ENCODE assay signal across 19 cellular contexts in the genomic region with DNA sequence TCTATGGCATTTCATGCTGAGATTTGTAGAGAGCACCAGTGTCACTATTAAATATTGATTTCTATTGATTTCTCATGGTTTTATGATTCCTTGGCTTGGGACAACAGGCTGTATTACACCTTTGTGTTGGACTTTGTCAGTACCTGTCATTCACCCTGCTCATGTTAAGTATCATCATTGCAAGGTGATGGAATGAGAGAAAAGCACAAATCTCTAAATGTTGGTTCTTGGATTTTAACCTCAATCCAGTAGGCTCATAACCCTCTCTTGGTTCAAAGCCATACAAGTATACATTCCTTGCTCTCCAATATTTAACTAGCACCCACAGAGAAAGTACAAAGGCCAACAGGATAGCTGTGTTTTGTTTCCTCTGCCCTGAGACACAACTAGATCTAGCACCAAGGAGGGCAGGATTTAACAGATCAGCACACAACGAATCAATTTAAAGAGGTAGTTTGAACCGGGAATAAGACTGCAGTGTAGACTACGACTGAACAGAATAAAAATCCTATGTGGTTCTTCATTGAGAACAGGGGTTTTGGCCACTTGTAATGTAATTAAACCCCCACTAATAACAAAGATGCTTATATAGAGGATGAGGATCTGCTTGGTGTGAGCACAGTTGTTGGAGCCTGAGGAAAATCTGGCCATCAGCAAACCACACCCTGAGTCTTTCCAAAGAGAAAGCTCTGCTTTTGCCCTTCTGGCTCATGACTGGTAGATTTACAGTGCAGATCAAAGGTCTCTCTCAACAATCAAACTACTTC.
A peak's percentile ranks its signal among the peaks of the same experiment; 100 is the strongest.
DNase-seq lines count a peak whose midpoint lies in the region; ATAC-seq, FAIRE-seq and TF ChIP-seq lines count a peak whose summit lies in the region.
"Had no signal": no experiment of that assay in that cellular context is flagged by ENCODE, and none has a peak within 500 bp of the region (broad histone marks: within the 10 kb centered on the region; RNA-seq: fewer than 3 reads in every experiment).

No MANE protein-coding gene starts in this region.

- H3K36me3 ChIP-seq in HepG2 (replicated peaks in 1 of 2; ENCODE audit: control insufficient read depth in 1 of 2, insufficient read depth in 2 of 2, low read length in 2 of 2) (no peaks in the 10 kb centered on the region), ovary (no peaks in the 10 kb centered on the region)

- peak in 1 of 2 experiments; percentile 76; a peak in 2 of 4 replicates for TF ChIP-seq EP300 in HepG2 (IDR thresholded peaks at IDR 0.05; ENCODE audit: low read depth in 2 of 2, low read length in 2 of 2)
- TF ChIP-seq EP300 in HepG2 (CRISPR knock-in tag; IDR thresholded peaks at IDR 0.05; ENCODE audit: borderline replicate concordance), result no peak; the same call in 1 of the 2 replicates
- no peak for TF ChIP-seq EP300 in ovary (IDR thresholded peaks at IDR 0.05)

- peak overlapping the region; percentile 63 for H3K27ac Mint-ChIP-seq in progenitor cell of endocrine pancreas
- H3K27ac Mint-ChIP-seq: CD4-positive, CD25-positive, alpha-beta regulatory T cell had no signal

- H3K9ac ChIP-seq in HepG2 (ENCODE audit: insufficient read depth, low read depth, low read length), result peak overlapping the region; percentile 63

- no peaks in the 10 kb centered on the region for H3K79me2 ChIP-seq in HepG2 (ENCODE audit: insufficient read depth, low read length)

- H3K27me3 ChIP-seq in HepG2 (ENCODE audit: control insufficient read depth in 1 of 2, insufficient read depth in 2 of 2, low read length in 2 of 2) (no peaks in the 10 kb centered on the region), ovary (no peaks in the 10 kb centered on the region)

- peak; percentile 99 for ATAC-seq in HepG2
- ATAC-seq in HG02678 (IDR thresholded peaks at IDR 0.05; ENCODE audit: unreplicated experiment), result no peak
- ATAC-seq: HCT116, Panc1 had no signal

- in situ Hi-C loops in Caki2 (cut with HindIII; ENCODE audit: low pct_unique_long_range_greater_than_20kb, low sequenced_read_pairs), result no loop called here
- in situ Hi-C loops in HepG2 (cut with HindIII; ENCODE audit: extremely low pct_ligation_motif_present, low pct_unique_long_range_greater_than_20kb), result no loop called here

- H3K9me3 Mint-ChIP-seq in progenitor cell of endocrine pancreas (ENCODE audit: low read depth), result peaks cover 3% of the 10 kb centered on the region

- H3K4me3 Mint-ChIP-seq in progenitor cell of endocrine pancreas (ENCODE audit: low read depth), result no peak overlapping the region
- H3K4me3 Mint-ChIP-seq: CD4-positive, CD25-positive, alpha-beta regulatory T cell had no signal

- H3K9me3 ChIP-seq in HepG2 (ENCODE audit: low read length) (no peaks in the 10 kb centered on the region), ovary (no peaks in the 10 kb centered on the region)

- TF ChIP-seq RAD21 in HepG2 (CRISPR knock-in tag; IDR thresholded peaks at IDR 0.05), result no peak

- DNase-seq in Caki2 (ENCODE audit: low read depth) (peak; percentile 42), epithelial cell of proximal tubule (ENCODE audit: low read depth) (peak; percentile 68), HepG2 (ENCODE audit: low spot score) (peak; percentile 87), progenitor cell of endocrine pancreas (ENCODE audit: low spot score, unreplicated experiment) (no peak), caudate nucleus (lab: John Stamatoyannopoulos, UW) (no peak), ovary (no peak)
- no peak for DNase-seq in stimulated activated CD4-positive, alpha-beta T cell treated with anti-CD3 and anti-CD28 coated beads, Interleukin-2, amount 100 ng/mL, for 48 hours
- DNase-seq: CD4-positive, CD25-positive, alpha-beta regulatory T cell; DND-41; GDM1; MV-4-11; NCI-H1417 treated with DMSO at 0.1 percent for 48 hours; NCI-H2029; NCI-H510A had no signal

- peaks cover 38% of the 10 kb centered on the region for H3K4me1 ChIP-seq in HepG2 (ENCODE audit: insufficient read depth, low read length)
- H3K4me1 ChIP-seq in ovary (ENCODE audit: insufficient read depth), result no peaks in the 10 kb centered on the region

- no peaks in the 10 kb centered on the region for H3K36me3 Mint-ChIP-seq in progenitor cell of endocrine pancreas (ENCODE audit: insufficient read depth)
- H3K36me3 Mint-ChIP-seq: CD4-positive, CD25-positive, alpha-beta regulatory T cell had no signal

- no peak overlapping the region for H2AFZ ChIP-seq in HepG2 (ENCODE audit: low read length)

- peak overlapping the region; percentile 86 for H3K27ac ChIP-seq in HepG2 (ENCODE audit: extremely low read length, insufficient read depth, low read length)
- H3K27ac ChIP-seq in caudate nucleus (ENCODE audit: low read depth, low read length), result no peak overlapping the region
- no peak overlapping the region for H3K27ac ChIP-seq in ovary

- POLR2A ChIA-PET in HepG2 (lab: Yijun Ruan, JAX), result interaction anchor here (0.7 to 2.5 kb wide), 9 partner anchors 12 to 85 kb away, joined by 3 to 20 read pairs (median 5); partner anchors contain the start of gene TNFSF10

- H3K4me1 Mint-ChIP-seq in progenitor cell of endocrine pancreas (ENCODE audit: low read depth), result peaks cover 10% of the 10 kb centered on the region

- H3K4me3 ChIP-seq in epithelial cell of proximal tubule (ENCODE audit: low read depth, low read length) (no peak overlapping the region), HepG2 (replicated peaks in 1 of 3; ENCODE audit: insufficient read depth in 1 of 3, low read depth in 2 of 3, low read length in 3 of 3) (peak overlapping the region; percentile 24 to 55 (median 40); a peak in 4 of 6 replicates), ovary (no peak overlapping the region)

- peak overlapping the region; percentile 74 for H3K4me2 ChIP-seq in HepG2 (ENCODE audit: low read depth, low read length)

- WGBS in HepG2 (ENCODE audit: low lambda C conversion rate), result 0% methylated on average over 3 of the region's 3 CpGs
- WGBS in ovary, 3 donors, result 88 to 94% (median 89%) methylated on average over 3 of the region's 3 CpGs

- no peaks in the 10 kb centered on the region for H4K20me1 ChIP-seq in HepG2 (ENCODE audit: insufficient read depth, low read length)

- no peak for TF ChIP-seq CTCF in epithelial cell of proximal tubule (conservative IDR thresholded peaks at IDR 0.05; ENCODE audit: low read depth, low read length)
- TF ChIP-seq CTCF in HepG2 (CRISPR knock-in tag; IDR thresholded peaks at IDR 0.05), result no peak
- TF ChIP-seq CTCF in progenitor cell of endocrine pancreas (IDR thresholded peaks at IDR 0.05; ENCODE audit: unreplicated experiment), result no peak
- no peak for TF ChIP-seq CTCF in ovary (IDR thresholded peaks at IDR 0.05)

- intact Hi-C loops in HepG2 (cut with micrococcal nuclease; ENCODE audit: unreplicated experiment) (loop anchor here (1.0 to 2.0 kb wide), 2 partner anchors 12 to 66 kb away; no protein-coding TSS in a partner anchor), ovary (cut with DNase I) (no loop called here)

- BruUV-seq in HepG2 (replicated peaks; lab: Mats Ljungman, UMichigan), result TSS peak; percentile 95

- H3K27me3 Mint-ChIP-seq in progenitor cell of endocrine pancreas, result no peaks in the 10 kb centered on the region

- peak in 1 of 2 experiments; percentile 32; a peak in 1 of 4 replicates for TF ChIP-seq POLR2A in HepG2 (IDR thresholded peaks at IDR 0.05; ENCODE audit: insufficient read depth in 1 of 2, low read depth in 2 of 2, low read length in 2 of 2)
- no peak for TF ChIP-seq POLR2A in ovary (IDR thresholded peaks at IDR 0.05)

- CTCF ChIA-PET in HepG2 (lab: Yijun Ruan, JAX; ENCODE audit: low intra/inter-chr PET ratio, low total read pairs), result no interaction called here

- peak; percentile 85 for FAIRE-seq in HepG2 (lab: Jason Lieb, UNC)
- FAIRE-seq: A204.1, GM12892 had no signal

TF ChIP-seq in HepG2, 621 proteins besides CTCF, POLR2A, EP300 and RAD21 (continues in another document):
- TF ChIP-seq ZNF451 (CRISPR knock-in tag; IDR thresholded peaks at IDR 0.05) (no peak), RNF2 (conservative IDR thresholded peaks at IDR 0.05; ENCODE audit: low read depth) (no peak), XBP1 (CRISPR knock-in tag; IDR thresholded peaks at IDR 0.05) (no peak), ZNF564 (CRISPR knock-in tag; IDR thresholded peaks at IDR 0.05) (peak; percentile 54; the same call in 1 of the 2 replicates), SNAI1 (CRISPR knock-in tag; IDR thresholded peaks at IDR 0.05; ENCODE audit: borderline replicate concordance) (no peak), STAT6 (CRISPR knock-in tag; IDR thresholded peaks at IDR 0.05; ENCODE audit: borderline replicate concordance) (0 out of 2 replicates have a peak, but pooled peaks have one; percentile 39), ELF3 (CRISPR knock-in tag; IDR thresholded peaks at IDR 0.05) (0 out of 2 replicates have a peak, but pooled peaks have one; percentile 33), DDIT3 (CRISPR knock-in tag; IDR thresholded peaks at IDR 0.05) (no peak), TMF1 (CRISPR knock-in tag; IDR thresholded peaks at IDR 0.05; ENCODE audit: low read depth) (no peak), SYNCRIP (IDR thresholded peaks at IDR 0.05; ENCODE audit: insufficient read depth, low read depth, low read length) (no peak)
- TF ChIP-seq, protein P1, sequence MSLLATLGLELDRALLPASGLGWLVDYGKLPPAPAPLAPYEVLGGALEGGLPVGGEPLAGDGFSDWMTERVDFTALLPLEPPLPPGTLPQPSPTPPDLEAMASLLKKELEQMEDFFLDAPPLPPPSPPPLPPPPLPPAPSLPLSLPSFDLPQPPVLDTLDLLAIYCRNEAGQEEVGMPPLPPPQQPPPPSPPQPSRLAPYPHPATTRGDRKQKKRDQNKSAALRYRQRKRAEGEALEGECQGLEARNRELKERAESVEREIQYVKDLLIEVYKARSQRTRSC (CRISPR knock-in tag; IDR thresholded peaks at IDR 0.05; ENCODE audit: low read depth), result no peak

Comparison
In these comparisons a context has a peak if more than half of its experiments do, and no peak if none do; other contexts are left out.
1. DNase-seq: peak in Caki2 (single experiment), epithelial cell of proximal tubule (single experiment) and HepG2 (single experiment); none in progenitor cell of endocrine pancreas (single experiment), caudate nucleus (0 of 61), ovary (0 of 5) and stimulated activated CD4-positive, alpha-beta T cell treated with anti-CD3 and anti-CD28 coated beads, Interleukin-2, amount 100 ng/mL, for 48 hours (0 of 2).
2. H3K4me3 ChIP-seq: peak in HepG2 (3 of 3); none in epithelial cell of proximal tubule (single experiment) and ovary (single experiment).